Comparison of ENCODE assay signal across 8 cellular contexts in genomic region chr14:88129306-88130056, GRCh38.
DNase-seq lines count a peak whose midpoint lies in the region; ATAC-seq and TF ChIP-seq lines count a peak whose summit lies in the region.

No MANE protein-coding gene starts in this region.

- no peak overlapping the region for H3K27ac ChIP-seq in CD4-positive, alpha-beta T cell (ENCODE audit: low read depth, low read length)

- peak overlapping the region; percentile 73 for H3K4me2 ChIP-seq in Loucy (ENCODE audit: low read depth, low read length, poor library complexity, severe bottlenecking)

- H3K4me1 ChIP-seq in Loucy (ENCODE audit: insufficient read depth, low read length, poor library complexity, severe bottlenecking): peaks cover 32% of the 10 kb centered on the region

- peak overlapping the region; percentile 62 to 78 for H3K4me3 Mint-ChIP-seq in activated T-cell treated with anti-CD3 and anti-CD28 coated beads, Interleukin-2, amount 50 U/mL, for 72 hours
- H3K4me3 Mint-ChIP-seq in chondrocyte (ENCODE audit: unreplicated experiment): no peak overlapping the region
- H3K4me3 Mint-ChIP-seq in CD4-positive, alpha-beta T cell: no peak overlapping the region

- in situ Hi-C loops in ACHN (cut with HindIII; ENCODE audit: low pct_ligation_motif_present, low pct_unique_long_range_greater_than_20kb, low sequenced_read_pairs): no loop called here

- H3K9ac ChIP-seq in Loucy (ENCODE audit: low read depth, low read length, poor library complexity, severe bottlenecking): peak overlapping the region; percentile 38

- no peaks in the 10 kb centered on the region for H3K9me2 ChIP-seq in Loucy (replicated peaks; ENCODE audit: low read depth, low read length)

- H3K36me3 Mint-ChIP-seq in activated T-cell treated with anti-CD3 and anti-CD28 coated beads, Interleukin-2, amount 50 U/mL, for 72 hours (ENCODE audit: insufficient read depth in 2 of 2): peaks cover 2 to 6% of the 10 kb centered on the region in 2 donors
- H3K36me3 Mint-ChIP-seq in chondrocyte (ENCODE audit: low read depth): no peaks in the 10 kb centered on the region
- H3K36me3 Mint-ChIP-seq in CD4-positive, alpha-beta T cell (ENCODE audit: low read depth): no peaks in the 10 kb centered on the region

- TF ChIP-seq CTCF in Loucy (conservative IDR thresholded peaks at IDR 0.05; ENCODE audit: low read length) (peak; percentile 34; the same call in 1 of the 2 replicates), chondrocyte (IDR thresholded peaks at IDR 0.05) (peak; percentile 36)
- TF ChIP-seq CTCF in CD4-positive, alpha-beta T cell (IDR thresholded peaks at IDR 0.05): no peak

- H3K4me3 ChIP-seq in Loucy (ENCODE audit: low read length, poor library complexity, severe bottlenecking): peak overlapping the region; percentile 53

- no peaks in the 10 kb centered on the region for H4K20me1 ChIP-seq in Loucy (ENCODE audit: insufficient read depth, low read length, poor library complexity, severe bottlenecking)

- H3K9me3 ChIP-seq in Loucy (ENCODE audit: insufficient read depth, low read depth, low read length): peaks cover 18% of the 10 kb centered on the region; the same call in 1 of the 2 replicates
- H3K9me3 ChIP-seq in CD4-positive, alpha-beta T cell (ENCODE audit: control insufficient read depth, low read length): peaks cover 8% of the 10 kb centered on the region

- H3K27ac Mint-ChIP-seq in activated T-cell treated with anti-CD3 and anti-CD28 coated beads, Interleukin-2, amount 50 U/mL, for 72 hours: peak overlapping the region; percentile 93
- H3K27ac Mint-ChIP-seq in chondrocyte (ENCODE audit: unreplicated experiment): no peak overlapping the region
- no peak overlapping the region for H3K27ac Mint-ChIP-seq in CD4-positive, alpha-beta T cell

- intact Hi-C loops in CD4-positive, alpha-beta T cell (cut with DNase I, micrococcal nuclease): no loop called here

- no peaks in the 10 kb centered on the region for H3K27me3 Mint-ChIP-seq in activated T-cell treated with anti-CD3 and anti-CD28 coated beads, Interleukin-2, amount 50 U/mL, for 72 hours (ENCODE audit: low read depth)
- H3K27me3 Mint-ChIP-seq in chondrocyte (ENCODE audit: low read depth): no peaks in the 10 kb centered on the region
- H3K27me3 Mint-ChIP-seq in CD4-positive, alpha-beta T cell: peaks cover 19% of the 10 kb centered on the region

- H3F3A ChIP-seq in Loucy (ENCODE audit: low read depth): 0 out of 2 replicates have a peak, but pooled peaks cover 6% of the 10 kb centered on the region

- H2AFZ ChIP-seq in Loucy (ENCODE audit: low read length): peak overlapping the region; percentile 77

- no peaks in the 10 kb centered on the region for H3K27me3 ChIP-seq in Loucy (ENCODE audit: insufficient read depth, low read length, poor library complexity, severe bottlenecking)
- H3K27me3 ChIP-seq in CD4-positive, alpha-beta T cell (ENCODE audit: control insufficient read depth, insufficient read depth, low read length): no peaks in the 10 kb centered on the region

- no peaks in the 10 kb centered on the region for H3K79me2 ChIP-seq in Loucy (ENCODE audit: insufficient read depth, low read length)

- peaks cover 4 to 6% of the 10 kb centered on the region in 2 donors for H3K9me3 Mint-ChIP-seq in activated T-cell treated with anti-CD3 and anti-CD28 coated beads, Interleukin-2, amount 50 U/mL, for 72 hours
- H3K9me3 Mint-ChIP-seq in chondrocyte (ENCODE audit: low read depth): peaks cover 12% of the 10 kb centered on the region
- H3K9me3 Mint-ChIP-seq in CD4-positive, alpha-beta T cell: peaks cover 10% of the 10 kb centered on the region

- CTCF ChIA-PET in CD4-positive, alpha-beta T cell (lab: Charles Lee): no interaction called here

- peak; percentile 6 for DNase-seq in activated T-cell treated with anti-CD3 and anti-CD28 coated beads, Interleukin-2, amount 50 U/mL, for 72 hours
- no peak for DNase-seq in activated T-cell treated with anti-CD3 and anti-CD28 coated beads, Interleukin-2, amount 50 U/mL, for 1 hour
- DNase-seq in chondrocyte (ENCODE audit: low spot score): no peak
- DNase-seq in middle frontal gyrus (ENCODE audit: extremely low spot score, low spot score): peak; percentile 68
- DNase-seq in CD4-positive, alpha-beta T cell: no peak
- no peak for DNase-seq in ACHN

- peaks cover 9% of the 10 kb centered on the region for H3K4me1 Mint-ChIP-seq in activated T-cell treated with anti-CD3 and anti-CD28 coated beads, Interleukin-2, amount 50 U/mL, for 72 hours (ENCODE audit: low read depth)
- H3K4me1 Mint-ChIP-seq in chondrocyte (ENCODE audit: low read depth): peaks cover 15% of the 10 kb centered on the region
- H3K4me1 Mint-ChIP-seq in CD4-positive, alpha-beta T cell (ENCODE audit: low read depth): peaks cover 20% of the 10 kb centered on the region

- no peaks in the 10 kb centered on the region for H3K36me3 ChIP-seq in Loucy (ENCODE audit: insufficient read depth, low read length)

- POLR2A ChIA-PET in CD4-positive, alpha-beta T cell (lab: Charles Lee): interaction anchor here (1.7 kb wide), 1 partner anchor 177 kb away, joined by 4 read pairs; no protein-coding TSS in a partner anchor

- ATAC-seq in activated T-cell treated with anti-CD3 and anti-CD28 coated beads, Interleukin-2, amount 50 U/mL, for 72 hours (replicated peaks in 1 of 2): peak; percentile 80 to 88
- no peak for ATAC-seq in CD4-positive, alpha-beta T cell (ENCODE audit: poor library complexity)
- ATAC-seq in HG02970 (IDR thresholded peaks at IDR 0.05; ENCODE audit: low FRiP score, unreplicated experiment): no peak

Comparison
In these comparisons a context has a peak if more than half of its experiments do, and no peak if none do; other contexts are left out.
1. DNase-seq: peak in activated T-cell treated with anti-CD3 and anti-CD28 coated beads, Interleukin-2, amount 50 U/mL, for 72 hours (2 of 2) and middle frontal gyrus (single experiment); none in activated T-cell treated with anti-CD3 and anti-CD28 coated beads, Interleukin-2, amount 50 U/mL, for 1 hour (single experiment), chondrocyte (single experiment), CD4-positive, alpha-beta T cell (0 of 10) and ACHN (single experiment).
2. ATAC-seq: peak in activated T-cell treated with anti-CD3 and anti-CD28 coated beads, Interleukin-2, amount 50 U/mL, for 72 hours (2 of 2); none in CD4-positive, alpha-beta T cell (single experiment) and HG02970 (single experiment).
3. H3K4me3 Mint-ChIP-seq: peak in activated T-cell treated with anti-CD3 and anti-CD28 coated beads, Interleukin-2, amount 50 U/mL, for 72 hours (2 of 2); none in chondrocyte (single experiment) and CD4-positive, alpha-beta T cell (single experiment).